21 cellular contexts compared by ENCODE assay signal in genomic region chr3:45566951-45567411, GRCh38. TPM values are rescaled to one million over a fixed set of nuclear protein-coding genes. Genes with fewer than 3 reads are reported as not detected.
DNase-seq lines count a peak whose midpoint lies in the region; ATAC-seq and TF ChIP-seq lines count a peak whose summit lies in the region.
"Had no signal": no experiment of that assay in that cellular context is flagged by ENCODE, and none has a peak within 500 bp of the region (broad histone marks: within the 10 kb centered on the region; RNA-seq: fewer than 3 reads in every experiment).

No MANE protein-coding gene starts in this region.

- peak overlapping the region; percentile 63 for H3K4me3 Mint-ChIP-seq in activated CD4-positive, alpha-beta T cell treated with anti-CD3 and anti-CD28 coated beads, Interleukin-2, amount 10 ng/mL, durations not matched to agents 24 days and 14 days
- no peak overlapping the region for H3K4me3 Mint-ChIP-seq in activated B cell treated with CpG ODN at 0.5 μM for 24 hours
- H3K4me3 Mint-ChIP-seq in stimulated activated memory B cell treated with anti-CD40 and anti-IgM and Interleukin-4, amounts not matched to agents 10 μg/mL and 1 μg/mL and 100 μg/mL, for 72 hours = no peak overlapping the region
- H3K4me3 Mint-ChIP-seq: CD8-positive, alpha-beta memory T cell; nephron progenitor cell had no signal

- POLR2A ChIA-PET in activated B cell treated with CpG ODN at 0.5 μM for 24 hours (lab: Charles Lee) (interaction anchor here (1.1 to 1.5 kb wide), 2 partner anchors 27 to 29 kb away, joined by 3 to 5 read pairs; no protein-coding TSS in a partner anchor), GM10248 (lab: Yijun Ruan, JAX) (interaction anchor here (0.6 kb wide), 1 partner anchor 530 kb away, joined by 3 read pairs; no protein-coding TSS in a partner anchor)

- H3K9me3 Mint-ChIP-seq in activated CD4-positive, alpha-beta T cell treated with anti-CD3 and anti-CD28 coated beads, Interleukin-2, amount 10 ng/mL, durations not matched to agents 24 days and 14 days = no peaks in the 10 kb centered on the region
- no peaks in the 10 kb centered on the region for H3K9me3 Mint-ChIP-seq in activated B cell treated with CpG ODN at 0.5 μM for 24 hours
- H3K9me3 Mint-ChIP-seq in stimulated activated memory B cell treated with anti-CD40 and anti-IgM and Interleukin-4, amounts not matched to agents 10 μg/mL and 1 μg/mL and 100 μg/mL, for 72 hours = no peaks in the 10 kb centered on the region
- H3K9me3 Mint-ChIP-seq: CD8-positive, alpha-beta memory T cell; immature natural killer cell had no signal

- H3K36me3 Mint-ChIP-seq in activated CD4-positive, alpha-beta T cell treated with anti-CD3 and anti-CD28 coated beads, Interleukin-2, amount 10 ng/mL, durations not matched to agents 24 days and 14 days (ENCODE audit: low read depth) = no peaks in the 10 kb centered on the region
- H3K36me3 Mint-ChIP-seq in activated B cell treated with CpG ODN at 0.5 μM for 24 hours (ENCODE audit: low read depth) = no peaks in the 10 kb centered on the region
- H3K36me3 Mint-ChIP-seq in stimulated activated memory B cell treated with anti-CD40 and anti-IgM and Interleukin-4, amounts not matched to agents 10 μg/mL and 1 μg/mL and 100 μg/mL, for 72 hours = no peaks in the 10 kb centered on the region
- H3K36me3 Mint-ChIP-seq: activated naive CD8-positive, alpha-beta T cell had no signal

- peaks cover 0 to 8% (median 0%) of the 10 kb centered on the region in 11 donors for H3K9me3 ChIP-seq in heart right ventricle
- H3K9me3 ChIP-seq: A549, uterus had no signal

- no peaks in the 10 kb centered on the region for H3K27me3 ChIP-seq in heart right ventricle
- H3K27me3 ChIP-seq: breast epithelium, uterus had no signal

- CTCF ChIA-PET in activated B cell treated with CpG ODN at 0.5 μM for 24 hours (lab: Charles Lee) = no interaction called here
- CTCF ChIA-PET in GM10248 (lab: Yijun Ruan, JAX) = interaction anchor here (0.8 to 1.3 kb wide), 2 partner anchors 25 to 123 kb away, joined by 3 read pairs; no protein-coding TSS in a partner anchor

- peaks cover 40% of the 10 kb centered on the region for H3K4me1 Mint-ChIP-seq in activated CD4-positive, alpha-beta T cell treated with anti-CD3 and anti-CD28 coated beads, Interleukin-2, amount 10 ng/mL, durations not matched to agents 24 days and 14 days
- H3K4me1 Mint-ChIP-seq in activated B cell treated with CpG ODN at 0.5 μM for 24 hours = peaks cover 55% of the 10 kb centered on the region
- H3K4me1 Mint-ChIP-seq in stimulated activated memory B cell treated with anti-CD40 and anti-IgM and Interleukin-4, amounts not matched to agents 10 μg/mL and 1 μg/mL and 100 μg/mL, for 72 hours = peaks cover 58% of the 10 kb centered on the region

- peak overlapping the region; percentile 92 for H3K27ac Mint-ChIP-seq in activated CD4-positive, alpha-beta T cell treated with anti-CD3 and anti-CD28 coated beads, Interleukin-2, amount 10 ng/mL, durations not matched to agents 24 days and 14 days
- peak overlapping the region; percentile 80 for H3K27ac Mint-ChIP-seq in activated B cell treated with CpG ODN at 0.5 μM for 24 hours
- peak overlapping the region; percentile 63 for H3K27ac Mint-ChIP-seq in stimulated activated memory B cell treated with anti-CD40 and anti-IgM and Interleukin-4, amounts not matched to agents 10 μg/mL and 1 μg/mL and 100 μg/mL, for 72 hours

- DNase-seq in activated CD4-positive, alpha-beta T cell treated with anti-CD3 and anti-CD28 coated beads, Interleukin-2, amount 10 ng/mL, durations not matched to agents 24 days and 14 days = no peak
- DNase-seq in activated CD4-positive, alpha-beta T cell treated with anti-CD3 and anti-CD28 coated beads for 4 hours = no peak
- DNase-seq in activated B cell treated with CpG ODN at 0.5 μM for 24 hours (no peak), heart right ventricle (no peak), GM10248 (ENCODE audit: extremely low spot score) (no peak), 8988T (no peak)
- no peak for DNase-seq in activated effector memory CD4-positive, alpha-beta T cell treated with Interleukin-2 at 50 U/mL for 16 hours
- DNase-seq: activated CD4-positive, alpha-beta T cell treated with anti-CD3 and anti-CD28 coated beads for 1 hour; EL; mesenchymal stem cell; NCI-H1694 treated with DMSO at 0.1 percent for 48 hours; NCI-H446 treated with DMSO at 0.1 percent for 48 hours; nephron progenitor cell; SHP77 treated with DMSO at 0.1 percent for 48 hours; uterus had no signal

- H3K4me3 ChIP-seq in heart right ventricle = no peak overlapping the region
- H3K4me3 ChIP-seq: A549, breast epithelium, uterus had no signal

- intact Hi-C loops in activated CD4-positive, alpha-beta T cell treated with anti-CD3 and anti-CD28 coated beads, Interleukin-2, amount 10 ng/mL, durations not matched to agents 24 days and 14 days (cut with micrococcal nuclease) = loop anchor here (5.0 kb wide), 1 partner anchor 40 kb away; no protein-coding TSS in a partner anchor
- intact Hi-C loops in activated B cell treated with CpG ODN at 0.5 μM for 24 hours (cut with micrococcal nuclease) = loop anchor here (5.0 kb wide), 1 partner anchor 45 kb away; no protein-coding TSS in a partner anchor
- intact Hi-C loops in heart right ventricle (cut with DNase I) = no loop called here

- TF ChIP-seq CTCF in activated B cell treated with CpG ODN at 0.5 μM for 24 hours (IDR thresholded peaks at IDR 0.05) (no peak), heart right ventricle (IDR thresholded peaks at IDR 0.05) (no peak), GM10248 (IDR thresholded peaks at IDR 0.05; ENCODE audit: control extremely low read depth, extremely low read depth, low read depth, missing control alignments) (no peak)

- no peaks in the 10 kb centered on the region for H3K27me3 Mint-ChIP-seq in activated CD4-positive, alpha-beta T cell treated with anti-CD3 and anti-CD28 coated beads, Interleukin-2, amount 10 ng/mL, durations not matched to agents 24 days and 14 days
- no peaks in the 10 kb centered on the region for H3K27me3 Mint-ChIP-seq in activated B cell treated with CpG ODN at 0.5 μM for 24 hours
- no peaks in the 10 kb centered on the region for H3K27me3 Mint-ChIP-seq in stimulated activated memory B cell treated with anti-CD40 and anti-IgM and Interleukin-4, amounts not matched to agents 10 μg/mL and 1 μg/mL and 100 μg/mL, for 72 hours
- H3K27me3 Mint-ChIP-seq: activated naive CD8-positive, alpha-beta T cell; CD8-positive, alpha-beta memory T cell had no signal

- peaks cover 0 to 37% (median 8%) of the 10 kb centered on the region in 9 donors for H3K4me1 ChIP-seq in heart right ventricle
- H3K4me1 ChIP-seq: A549, breast epithelium, uterus had no signal

- ATAC-seq in activated B cell treated with CpG ODN at 0.5 μM for 24 hours (ENCODE audit: low read depth) (no peak), heart right ventricle (peak in 5 of 8 donors; percentile 16 to 60 (median 57))
- no peak for ATAC-seq in stimulated activated memory B cell treated with anti-CD40 and anti-IgM and Interleukin-4, amounts not matched to agents 10 μg/mL and 1 μg/mL and 100 μg/mL, for 72 hours
- ATAC-seq: A549 had no signal

- WGBS in heart right ventricle, 2 donors = 83 to 86% methylated on average over 7 of the region's 7 CpGs

- H3K27ac ChIP-seq in heart right ventricle = no peak overlapping the region
- H3K27ac ChIP-seq: A549, breast epithelium, uterus had no signal

- no peaks in the 10 kb centered on the region for H3K36me3 ChIP-seq in heart right ventricle
- H3K36me3 ChIP-seq: breast epithelium, uterus had no signal

RNA-seq across cellular contexts. Expression of gene LIMD1, which starts 27.6 kb away (rescaled TPM):
- total RNA-seq in activated CD4-positive, alpha-beta T cell treated with anti-CD3 and anti-CD28 coated beads, Interleukin-2, amount 10 ng/mL, durations not matched to agents 24 days and 14 days = 36.2 and 39.8 TPM in 2 replicates
- total RNA-seq in activated B cell treated with CpG ODN at 0.5 μM for 24 hours (62.8 and 82.0 TPM in 2 replicates), heart right ventricle (10 to 100 TPM; 24.1 to 47.6 (median 35.5) TPM)
- 10 to 100 TPM in 1 of 2 donors, 1 to 10 TPM in 1; 6.1 to 21.7 TPM for polyA plus RNA-seq in heart right ventricle

Comparison
In these comparisons a context has a peak if more than half of its experiments do, and no peak if none do; other contexts are left out.
1. ATAC-seq: peak in heart right ventricle (5 of 8); none in activated B cell treated with CpG ODN at 0.5 μM for 24 hours (single experiment) and stimulated activated memory B cell treated with anti-CD40 and anti-IgM and Interleukin-4, amounts not matched to agents 10 μg/mL and 1 μg/mL and 100 μg/mL, for 72 hours (single experiment).
2. intact Hi-C loops: an anchor here in activated CD4-positive, alpha-beta T cell treated with anti-CD3 and anti-CD28 coated beads, Interleukin-2, amount 10 ng/mL, durations not matched to agents 24 days and 14 days (5.0 kb wide) and activated B cell treated with CpG ODN at 0.5 μM for 24 hours (5.0 kb wide); none called in heart right ventricle.
3. Peak in every context shown above with its lines, with median percentiles within 50 percentile points of each other: H3K27ac Mint-ChIP-seq.